Comparison of ENCODE assay signal across 8 cellular contexts in the genomic region with DNA sequence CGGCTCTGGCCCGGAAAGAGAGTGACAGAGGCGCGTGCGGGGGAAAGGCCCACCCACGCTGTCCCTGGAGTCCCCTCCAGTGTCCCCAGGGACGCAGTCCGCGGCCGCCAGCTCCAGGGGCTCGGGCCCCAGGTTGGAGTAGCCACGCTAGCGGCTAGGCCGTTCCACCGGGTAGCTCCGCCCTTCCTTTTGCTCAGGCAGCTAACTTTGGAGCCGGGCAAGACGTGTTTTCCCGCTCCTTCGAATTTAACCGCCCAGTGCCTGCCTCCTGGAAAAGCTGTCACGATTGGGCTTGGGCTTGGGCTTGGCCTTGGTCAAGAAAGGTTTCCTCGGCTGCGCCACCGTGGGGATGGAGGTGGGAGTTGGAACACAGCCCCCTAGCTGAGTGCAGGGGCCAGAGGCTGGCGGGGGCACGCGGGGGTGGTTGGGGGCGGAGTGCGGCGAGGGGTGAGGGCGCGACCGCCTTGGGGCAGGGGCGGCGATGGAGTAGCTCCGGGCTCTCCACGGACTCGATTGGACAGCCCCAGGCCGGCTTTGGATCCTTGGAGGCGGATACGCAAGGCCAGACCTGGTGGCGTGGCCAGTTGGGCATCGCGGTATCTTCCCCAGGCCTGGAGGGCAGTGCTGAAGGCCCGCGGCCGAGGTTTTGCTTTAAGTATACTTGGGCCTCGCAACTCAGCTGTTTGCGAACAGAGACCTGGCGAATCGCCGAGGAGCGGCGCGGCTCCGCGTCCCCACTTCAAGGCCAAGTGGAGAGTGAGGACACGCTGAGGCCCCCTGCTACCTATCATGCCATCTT. TPM values are rescaled to one million over a fixed set of nuclear protein-coding genes. Genes with fewer than 3 reads are reported as not detected.
DNase-seq lines count a peak whose midpoint lies in the region; ATAC-seq and TF ChIP-seq lines count a peak whose summit lies in the region.

No MANE protein-coding gene starts in this region.

- no peaks in the 10 kb centered on the region for H3F3A ChIP-seq in smooth muscle cell (ENCODE audit: low read depth)

- no peaks in the 10 kb centered on the region for H3K9me3 ChIP-seq in smooth muscle cell (replicated peaks; ENCODE audit: low read depth)

- no peak overlapping the region for H3K27ac ChIP-seq in smooth muscle cell (ENCODE audit: low read depth)

- peak overlapping the region; percentile 64 for H2AFZ ChIP-seq in smooth muscle cell (ENCODE audit: low read depth)

- peak overlapping the region; percentile 11 for H3K9ac ChIP-seq in smooth muscle cell (ENCODE audit: low read depth)

- H3K4me1 Mint-ChIP-seq in activated T-cell treated with anti-CD3 and anti-CD28 coated beads, Interleukin-2, amount 50 U/mL, for 4 hours (ENCODE audit: low read depth): peaks cover 37% of the 10 kb centered on the region

- H3K4me1 ChIP-seq in smooth muscle cell (ENCODE audit: low read depth): peaks cover 48% of the 10 kb centered on the region

- 2% methylated on average over 58 of the region's 59 CpGs for WGBS in smooth muscle cell (ENCODE audit: low lambda C conversion rate)

- peak overlapping the region; percentile 83 for H3K4me3 Mint-ChIP-seq in activated T-cell treated with anti-CD3 and anti-CD28 coated beads, Interleukin-2, amount 50 U/mL, for 4 hours

- H3K36me3 Mint-ChIP-seq in activated T-cell treated with anti-CD3 and anti-CD28 coated beads, Interleukin-2, amount 50 U/mL, for 4 hours (ENCODE audit: insufficient read depth): no peaks in the 10 kb centered on the region

- peaks cover 87% of the 10 kb centered on the region for H3K27me3 Mint-ChIP-seq in activated T-cell treated with anti-CD3 and anti-CD28 coated beads, Interleukin-2, amount 50 U/mL, for 4 hours (ENCODE audit: low read depth)

- DNase-seq in stimulated activated CD4-positive, alpha-beta T cell treated with anti-CD3 and anti-CD28 coated beads, Interleukin-15, amount 100 ng/mL, for 24 hours: peak; percentile 30
- no peak for DNase-seq in stimulated activated CD4-positive, alpha-beta T cell treated with anti-CD3 and anti-CD28 coated beads, Interleukin-4, amount 100 ng/mL, for 24 hours
- no peak for DNase-seq in activated T-cell treated with anti-CD3 and anti-CD28 coated beads, Interleukin-2, amount 50 U/mL, for 4 hours
- no peak for DNase-seq in smooth muscle cell (lab: John Stamatoyannopoulos, UW; ENCODE audit: unreplicated experiment)

- peaks cover 100% of the 10 kb centered on the region for H3K27me3 ChIP-seq in smooth muscle cell (ENCODE audit: low read depth)

- no peaks in the 10 kb centered on the region for H4K20me1 ChIP-seq in smooth muscle cell (ENCODE audit: low read depth)

- ATAC-seq in activated T-cell treated with anti-CD3 and anti-CD28 coated beads, Interleukin-2, amount 50 U/mL, for 4 hours: peak in 1 of 2 donors; percentile 3
- ATAC-seq in GM19397 (IDR thresholded peaks at IDR 0.05; ENCODE audit: unreplicated experiment) (no peak), GM18867 (IDR thresholded peaks at IDR 0.05; ENCODE audit: unreplicated experiment) (no peak)
- no peak for ATAC-seq in activated CD4-positive, CD25-positive, alpha-beta regulatory T cell treated with anti-CD3 and anti-CD28 coated beads, Interleukin-2, amount 50 U/mL, for 24 hours

- peak overlapping the region; percentile 86 for H3K4me2 ChIP-seq in smooth muscle cell

- H3K79me2 ChIP-seq in smooth muscle cell (ENCODE audit: low read depth): no peaks in the 10 kb centered on the region

- TF ChIP-seq CTCF in smooth muscle cell (IDR thresholded peaks at IDR 0.05; ENCODE audit: borderline replicate concordance, insufficient read depth, poor library complexity, severe bottlenecking): no peak

- H3K36me3 ChIP-seq in smooth muscle cell (ENCODE audit: low read depth): no peaks in the 10 kb centered on the region

- H3K4me3 ChIP-seq in iPS-11a (ENCODE audit: low read depth, low read length) (peak overlapping the region; percentile 51), smooth muscle cell (peak overlapping the region; percentile 44)

- H3K9me3 Mint-ChIP-seq in activated T-cell treated with anti-CD3 and anti-CD28 coated beads, Interleukin-2, amount 50 U/mL, for 4 hours: no peaks in the 10 kb centered on the region

RNA-seq across cellular contexts. Expression of gene LINC00237, which starts 4.5 kb away (rescaled TPM):
- not detected for total RNA-seq in activated T-cell treated with anti-CD3 and anti-CD28 coated beads, Interleukin-2, amount 50 U/mL, for 4 hours
- total RNA-seq in smooth muscle cell: not detected in 2 replicates
- polyA plus RNA-seq in smooth muscle cell: not detected in 2 replicates

RNA-seq across cellular contexts. Expression of gene KIZ, which starts 24.2 kb away (rescaled TPM):
- 1 to 10 TPM; 6.7 to 7.7 (median 6.9) TPM for total RNA-seq in activated T-cell treated with anti-CD3 and anti-CD28 coated beads, Interleukin-2, amount 50 U/mL, for 4 hours
- total RNA-seq in smooth muscle cell: 20.5 and 20.9 TPM in 2 replicates
- 16.9 and 19.2 TPM in 2 replicates for polyA plus RNA-seq in smooth muscle cell
